ENCODE assay signal across 9 cellular contexts in genomic region chr2:71347517-71347916, GRCh38. TPM values are rescaled to one million over a fixed set of nuclear protein-coding genes. Genes with fewer than 3 reads are reported as not detected.
DNase-seq lines count a peak whose midpoint lies in the region; ATAC-seq, FAIRE-seq and TF ChIP-seq lines count a peak whose summit lies in the region.
"Had no signal": no experiment of that assay in that cellular context is flagged by ENCODE, and none has a peak within 500 bp of the region (broad histone marks: within the 10 kb centered on the region; RNA-seq: fewer than 3 reads in every experiment).

No MANE protein-coding gene starts in this region.

- peaks cover 27 to 37% of the 10 kb centered on the region in 2 experiments for H3K36me3 ChIP-seq in SK-N-SH (replicated peaks in 1 of 2; ENCODE audit: control insufficient read depth in 1 of 2, insufficient read depth in 2 of 2, low read length in 1 of 2)
- peaks cover 5% of the 10 kb centered on the region for H3K36me3 ChIP-seq in fibroblast of lung (ENCODE audit: control insufficient read depth, insufficient read depth, low read length)

- H3K9ac ChIP-seq in SK-N-SH = no peak overlapping the region
- H3K9ac ChIP-seq in fibroblast of lung (ENCODE audit: insufficient read depth, low read length) = no peak overlapping the region

- H3K27ac Mint-ChIP-seq in type B pancreatic cell = no peak overlapping the region

- no peak for TF ChIP-seq EP300 in SK-N-SH (IDR thresholded peaks at IDR 0.05; ENCODE audit: borderline replicate concordance in 1 of 2, low read depth in 1 of 2, low read length in 1 of 2)

- H3K27ac ChIP-seq in SK-N-SH (ENCODE audit: low read depth in 2 of 2, low read length in 1 of 2) = no peak overlapping the region
- no peak overlapping the region for H3K27ac ChIP-seq in fibroblast of lung (ENCODE audit: insufficient read depth, low read length)
- H3K27ac ChIP-seq: suprapubic skin had no signal

- H3K27me3 Mint-ChIP-seq in type B pancreatic cell = no peaks in the 10 kb centered on the region

- no peak for TF ChIP-seq POLR2A in H54 (IDR thresholded peaks at IDR 0.05; ENCODE audit: low read depth, low read length)

- no peak for ATAC-seq in GM21723 (IDR thresholded peaks at IDR 0.05; ENCODE audit: unreplicated experiment)

- no peaks in the 10 kb centered on the region for H3K27me3 ChIP-seq in SK-N-SH (ENCODE audit: insufficient read depth)
- no peaks in the 10 kb centered on the region for H3K27me3 ChIP-seq in fibroblast of lung (ENCODE audit: control insufficient read depth, insufficient read depth, low read length)
- H3K27me3 ChIP-seq: suprapubic skin had no signal

- POLR2A ChIA-PET in SK-N-SH (lab: Yijun Ruan, JAX) = no interaction called here

- H3K9me3 Mint-ChIP-seq in type B pancreatic cell = no peaks in the 10 kb centered on the region

- peaks cover 6% of the 10 kb centered on the region for H3K4me1 Mint-ChIP-seq in type B pancreatic cell (ENCODE audit: unreplicated experiment)

- H3K4me3 Mint-ChIP-seq in type B pancreatic cell = no peak overlapping the region

- H3K9me2 ChIP-seq in SK-N-SH = no peaks in the 10 kb centered on the region

- H3K4me2 ChIP-seq in SK-N-SH (no peak overlapping the region), fibroblast of lung (ENCODE audit: extremely low read depth, insufficient read depth, low read length) (no peak overlapping the region)

- H4K20me1 ChIP-seq in SK-N-SH (ENCODE audit: insufficient read depth) = peaks cover 100% of the 10 kb centered on the region
- peaks cover 8% of the 10 kb centered on the region for H4K20me1 ChIP-seq in fibroblast of lung (ENCODE audit: control insufficient read depth, extremely low read depth, insufficient read depth, low read length)

- DNase-seq in A172 (ENCODE audit: low spot score) (peak; percentile 5), H54 (ENCODE audit: insufficient read length, low spot score) (no peak), SK-N-SH (no peak), fibroblast of lung (ENCODE audit: low read depth in 2 of 2) (peak; percentile 18 to 20), type B pancreatic cell (ENCODE audit: extremely low spot score, unreplicated experiment) (no peak), SW480 (ENCODE audit: low spot score) (no peak), T-helper 1 cell (no peak)

- no peak overlapping the region for H3K4me3 ChIP-seq in SK-N-SH (ENCODE audit: low read depth in 2 of 2, low read length in 1 of 2)
- no peak overlapping the region for H3K4me3 ChIP-seq in fibroblast of lung (replicated peaks in 1 of 4; ENCODE audit: control extremely low read depth in 1 of 4, insufficient read depth in 1 of 4, low read depth in 3 of 4, low read length in 4 of 4)
- H3K4me3 ChIP-seq: suprapubic skin had no signal

- H3K4me1 ChIP-seq in SK-N-SH (ENCODE audit: control insufficient read depth in 1 of 2, insufficient read depth in 2 of 2, low read depth in 1 of 2, low read length in 1 of 2) (no peaks in the 10 kb centered on the region; a peak in 1 of 4 replicates), fibroblast of lung (ENCODE audit: control insufficient read depth, extremely low read depth, insufficient read depth, low read length) (no peaks in the 10 kb centered on the region)

- peak; percentile 86 for FAIRE-seq in H54 (lab: Jason Lieb, UNC)

- peaks cover 35% of the 10 kb centered on the region for H3K36me3 Mint-ChIP-seq in type B pancreatic cell

- TF ChIP-seq RAD21 in SK-N-SH (IDR thresholded peaks at IDR 0.05; ENCODE audit: low read length) = no peak

- TF ChIP-seq CTCF in SK-N-SH (IDR thresholded peaks at IDR 0.05) = no peak
- TF ChIP-seq CTCF in fibroblast of lung (conservative IDR thresholded peaks at IDR 0.05 in 1 of 2, IDR thresholded peaks at IDR 0.05 in 1 of 2; ENCODE audit: low read depth in 1 of 2, low read length in 2 of 2) = no peak
- no peak for TF ChIP-seq CTCF in type B pancreatic cell (conservative IDR thresholded peaks at IDR 0.05)

- no peak overlapping the region for H2AFZ ChIP-seq in SK-N-SH (ENCODE audit: low read depth)
- no peak overlapping the region for H2AFZ ChIP-seq in fibroblast of lung (ENCODE audit: low read length)

- CTCF ChIA-PET in SK-N-SH (lab: Yijun Ruan, JAX) = interaction anchor here (1.1 kb wide), 1 partner anchor 17 kb away, joined by 3 read pairs; no protein-coding TSS in a partner anchor

- H3K79me2 ChIP-seq in SK-N-SH (ENCODE audit: insufficient read depth) = peaks cover 100% of the 10 kb centered on the region
- H3K79me2 ChIP-seq in fibroblast of lung (ENCODE audit: control insufficient read depth, insufficient read depth, low read length) = peaks cover 58% of the 10 kb centered on the region

- peaks cover 10% of the 10 kb centered on the region for H3F3A ChIP-seq in SK-N-SH (replicated peaks; ENCODE audit: insufficient read depth)

- H3K9me3 ChIP-seq in SK-N-SH = no peaks in the 10 kb centered on the region
- H3K9me3 ChIP-seq in fibroblast of lung (ENCODE audit: control insufficient read depth, insufficient read depth, low read depth, low read length) = no peaks in the 10 kb centered on the region
- H3K9me3 ChIP-seq: suprapubic skin had no signal

TF ChIP-seq in SK-N-SH, 30 proteins besides CTCF, POLR2A, EP300 and RAD21:
- TF ChIP-seq REST (IDR thresholded peaks at IDR 0.05; ENCODE audit: low read depth, low read length) (peak; percentile 96), GABPA (IDR thresholded peaks at IDR 0.05; ENCODE audit: low read depth) (no peak)

RNA-seq across cellular contexts. Expression of gene ZNF638, which starts 15.9 kb away (rescaled TPM):
- 72.5 and 118 TPM in 2 replicates for total RNA-seq in A172 (2014; rRNA removed; shearing (Covaris generic))
- polyA plus RNA-seq in SK-N-SH (2012; rRNA removed) (28.1 and 32.2 TPM in 2 replicates), fibroblast of lung (54.3 and 63.8 TPM in 2 replicates)
- 29.6 and 32.9 TPM in 2 replicates for polyA plus RNA-seq in SK-N-SH (2012; cell fraction: cytosol; rRNA removed)
- polyA plus RNA-seq in SK-N-SH (2012; cell fraction: nucleus; rRNA removed) = 62.1 and 95.1 TPM in 2 replicates
- total RNA-seq in fibroblast of lung (125 and 190 TPM in 2 replicates), type B pancreatic cell (ENCODE audit: low replicate concordance) (118 and 149 TPM in 2 replicates)
- polyA plus RNA-seq in fibroblast of lung (2012) = 43.4 and 44.5 TPM in 2 replicates
- 23.0 and 35.7 TPM in 2 replicates for polyA minus RNA-seq in fibroblast of lung (ENCODE audit: low replicate concordance)

Comparison
In these comparisons a context has a peak if more than half of its experiments do, and no peak if none do; other contexts are left out.
1. DNase-seq: peak in A172 (single experiment) and fibroblast of lung (2 of 2); none in H54 (single experiment), SK-N-SH (single experiment), type B pancreatic cell (single experiment), SW480 (single experiment) and T-helper 1 cell (0 of 5).